22 cellular contexts compared by ENCODE assay signal in genomic region chr12:107335802-107336570, GRCh38.
A peak's percentile ranks its signal among the peaks of the same experiment; 100 is the strongest.
DNase-seq lines count a peak whose midpoint lies in the region; ATAC-seq and TF ChIP-seq lines count a peak whose summit lies in the region.
"Had no signal": no experiment of that assay in that cellular context is flagged by ENCODE, and none has a peak within 500 bp of the region (broad histone marks: within the 10 kb centered on the region; RNA-seq: fewer than 3 reads in every experiment).

No MANE protein-coding gene starts in this region.

- CTCF ChIA-PET in CD8-positive, alpha-beta T cell (lab: Charles Lee) = no interaction called here
- CTCF ChIA-PET in T-cell (lab: Charles Lee) = interaction anchor here in 1 of 2 donors (0.5 kb wide), 1 partner anchor 33 kb away, joined by 4 read pairs; no protein-coding TSS in a partner anchor

- TF ChIP-seq CTCF in CD8-positive, alpha-beta T cell (IDR thresholded peaks at IDR 0.05) = no peak
- no peak for TF ChIP-seq CTCF in colonic mucosa (IDR thresholded peaks at IDR 0.05)

- no peak for ATAC-seq in CD8-positive, alpha-beta T cell
- ATAC-seq in activated naive CD8-positive, alpha-beta T cell treated with anti-CD3 and anti-CD28 coated beads, Interleukin-2, amount 10 ng/mL, durations not matched to agents 7 days and 5 days (ENCODE audit: low read depth) = no peak
- ATAC-seq in T-cell (replicated peaks in 1 of 4) = no peak
- ATAC-seq: HCT116 had no signal

- H3K4me1 ChIP-seq in CD8-positive, alpha-beta T cell (ENCODE audit: insufficient read depth, low read length) = peaks cover 20% of the 10 kb centered on the region
- no peaks in the 10 kb centered on the region for H3K4me1 ChIP-seq in colonic mucosa
- H3K4me1 ChIP-seq: BE2C had no signal

- H3K27me3 Mint-ChIP-seq in CD8-positive, alpha-beta T cell (ENCODE audit: low read depth) = no peaks in the 10 kb centered on the region
- no peaks in the 10 kb centered on the region for H3K27me3 Mint-ChIP-seq in activated naive CD8-positive, alpha-beta T cell treated with anti-CD3 and anti-CD28 coated beads, Interleukin-2, amount 10 ng/mL, durations not matched to agents 7 days and 5 days
- H3K27me3 Mint-ChIP-seq in T-cell = no peaks in the 10 kb centered on the region

- H3K27ac ChIP-seq in CD8-positive, alpha-beta T cell (ENCODE audit: low read depth, low read length) = no peak overlapping the region
- no peak overlapping the region for H3K27ac ChIP-seq in colonic mucosa
- H3K27ac ChIP-seq: KMS-11 had no signal

- no peak for TF ChIP-seq POLR2A in erythroblast (IDR thresholded peaks at IDR 0.05; ENCODE audit: low read length)

- H3K9ac ChIP-seq in colonic mucosa (ENCODE audit: low read depth in 2 of 2, low read length in 2 of 2) = no peak overlapping the region
- H3K9ac ChIP-seq: KMS-11 had no signal

- no peak overlapping the region for H3K4me3 Mint-ChIP-seq in CD8-positive, alpha-beta T cell
- no peak overlapping the region for H3K4me3 Mint-ChIP-seq in activated naive CD8-positive, alpha-beta T cell treated with anti-CD3 and anti-CD28 coated beads, Interleukin-2, amount 10 ng/mL, durations not matched to agents 7 days and 5 days
- H3K4me3 Mint-ChIP-seq in T-cell = no peak overlapping the region

- DNase-seq in CD8-positive, alpha-beta T cell = no peak
- DNase-seq in M059J (ENCODE audit: low read depth) = peak; percentile 69
- no peak for DNase-seq in activated naive CD8-positive, alpha-beta T cell treated with anti-CD3 and anti-CD28 coated beads, Interleukin-2, amount 10 ng/mL, durations not matched to agents 7 days and 5 days
- peak; percentile 30 for DNase-seq in kidney glomerular epithelial cell (lab: John Stamatoyannopoulos, UW)
- no peak for DNase-seq in T-cell
- no peak for DNase-seq in erythroblast (lab: John Stamatoyannopoulos, UW)
- no peak for DNase-seq in colonic mucosa
- no peak for DNase-seq in activated T-cell treated with anti-CD3 and anti-CD28 coated beads, Interleukin-2, amount 50 U/mL, for 48 hours
- DNase-seq: BE2C, COR-L47, DMS 273 treated with DMSO at 0.1 percent for 48 hours, DMS79 treated with DMSO at 0.1 percent for 48 hours, GOT3, MV-4-11, NCI-H1105 treated with DMSO at 0.1 percent for 48 hours, NCI-H2171, NCI-H345, NCI-H524, RPMI8226, SHP77 had no signal

- H3K36me3 ChIP-seq in CD8-positive, alpha-beta T cell (ENCODE audit: insufficient read depth, low read length) = no peaks in the 10 kb centered on the region
- H3K36me3 ChIP-seq in colonic mucosa = no peaks in the 10 kb centered on the region
- H3K36me3 ChIP-seq: BE2C had no signal

- H3K36me3 Mint-ChIP-seq in CD8-positive, alpha-beta T cell = peaks cover 3% of the 10 kb centered on the region
- H3K36me3 Mint-ChIP-seq in activated naive CD8-positive, alpha-beta T cell treated with anti-CD3 and anti-CD28 coated beads, Interleukin-2, amount 10 ng/mL, durations not matched to agents 7 days and 5 days = peaks cover 53% of the 10 kb centered on the region
- peaks cover 26% of the 10 kb centered on the region for H3K36me3 Mint-ChIP-seq in T-cell

- H3K4me1 Mint-ChIP-seq in CD8-positive, alpha-beta T cell (ENCODE audit: low read depth) = peaks cover 77% of the 10 kb centered on the region
- H3K4me1 Mint-ChIP-seq in activated naive CD8-positive, alpha-beta T cell treated with anti-CD3 and anti-CD28 coated beads, Interleukin-2, amount 10 ng/mL, durations not matched to agents 7 days and 5 days = peaks cover 56% of the 10 kb centered on the region
- peaks cover 65 to 70% (median 69%) of the 10 kb centered on the region in 3 donors for H3K4me1 Mint-ChIP-seq in T-cell

- no peaks in the 10 kb centered on the region for H3K27me3 ChIP-seq in CD8-positive, alpha-beta T cell (ENCODE audit: insufficient read depth, low read length)
- no peaks in the 10 kb centered on the region for H3K27me3 ChIP-seq in colonic mucosa

- no peak overlapping the region for H3K4me3 ChIP-seq in CD8-positive, alpha-beta T cell (ENCODE audit: low read depth, low read length)
- H3K4me3 ChIP-seq in colonic mucosa = no peak overlapping the region

- intact Hi-C loops in CD8-positive, alpha-beta T cell (cut with DNase I, micrococcal nuclease) = no loop called here
- intact Hi-C loops in colonic mucosa (cut with DNase I) = no loop called here

- H3K27ac Mint-ChIP-seq in CD8-positive, alpha-beta T cell = peak overlapping the region; percentile 46
- H3K27ac Mint-ChIP-seq in activated naive CD8-positive, alpha-beta T cell treated with anti-CD3 and anti-CD28 coated beads, Interleukin-2, amount 10 ng/mL, durations not matched to agents 7 days and 5 days = peak overlapping the region; percentile 44
- H3K27ac Mint-ChIP-seq in T-cell = peak overlapping the region in 1 of 2 donors; percentile 12

- no peaks in the 10 kb centered on the region for H3K9me3 ChIP-seq in CD8-positive, alpha-beta T cell (ENCODE audit: low read length)
- no peaks in the 10 kb centered on the region for H3K9me3 ChIP-seq in colonic mucosa
- H3K9me3 ChIP-seq: BE2C had no signal

- H3K9me3 Mint-ChIP-seq in CD8-positive, alpha-beta T cell = no peaks in the 10 kb centered on the region
- H3K9me3 Mint-ChIP-seq in activated naive CD8-positive, alpha-beta T cell treated with anti-CD3 and anti-CD28 coated beads, Interleukin-2, amount 10 ng/mL, durations not matched to agents 7 days and 5 days = peaks cover 2% of the 10 kb centered on the region
- H3K9me3 Mint-ChIP-seq in T-cell = peaks cover 0 to 5% (median 0%) of the 10 kb centered on the region in 3 donors

- POLR2A ChIA-PET in CD8-positive, alpha-beta T cell (lab: Charles Lee) = interaction anchor here (1.4 kb wide), 1 partner anchor 10 kb away, joined by 4 read pairs; no protein-coding TSS in a partner anchor
- POLR2A ChIA-PET in activated naive CD8-positive, alpha-beta T cell treated with anti-CD3 and anti-CD28 coated beads, Interleukin-2, amount 10 ng/mL, durations not matched to agents 7 days and 5 days (lab: Charles Lee) = interaction anchor here (1.1 kb wide), 1 partner anchor 59 kb away, joined by 3 read pairs; no protein-coding TSS in a partner anchor
- POLR2A ChIA-PET in T-cell (lab: Charles Lee) = no interaction called here

Comparison
In these comparisons a context has a peak if more than half of its experiments do, and no peak if none do; other contexts are left out.
1. DNase-seq: peak in M059J (single experiment) and kidney glomerular epithelial cell (single experiment); none in CD8-positive, alpha-beta T cell (0 of 7), activated naive CD8-positive, alpha-beta T cell treated with anti-CD3 and anti-CD28 coated beads, Interleukin-2, amount 10 ng/mL, durations not matched to agents 7 days and 5 days (single experiment), T-cell (0 of 34), erythroblast (0 of 2), colonic mucosa (single experiment) and activated T-cell treated with anti-CD3 and anti-CD28 coated beads, Interleukin-2, amount 50 U/mL, for 48 hours (0 of 2).
2. POLR2A ChIA-PET loops: an anchor here in CD8-positive, alpha-beta T cell (1.4 kb wide) and activated naive CD8-positive, alpha-beta T cell treated with anti-CD3 and anti-CD28 coated beads, Interleukin-2, amount 10 ng/mL, durations not matched to agents 7 days and 5 days (1.1 kb wide); none called in T-cell.